8 cellular contexts compared by ENCODE assay signal in the genomic region with DNA sequence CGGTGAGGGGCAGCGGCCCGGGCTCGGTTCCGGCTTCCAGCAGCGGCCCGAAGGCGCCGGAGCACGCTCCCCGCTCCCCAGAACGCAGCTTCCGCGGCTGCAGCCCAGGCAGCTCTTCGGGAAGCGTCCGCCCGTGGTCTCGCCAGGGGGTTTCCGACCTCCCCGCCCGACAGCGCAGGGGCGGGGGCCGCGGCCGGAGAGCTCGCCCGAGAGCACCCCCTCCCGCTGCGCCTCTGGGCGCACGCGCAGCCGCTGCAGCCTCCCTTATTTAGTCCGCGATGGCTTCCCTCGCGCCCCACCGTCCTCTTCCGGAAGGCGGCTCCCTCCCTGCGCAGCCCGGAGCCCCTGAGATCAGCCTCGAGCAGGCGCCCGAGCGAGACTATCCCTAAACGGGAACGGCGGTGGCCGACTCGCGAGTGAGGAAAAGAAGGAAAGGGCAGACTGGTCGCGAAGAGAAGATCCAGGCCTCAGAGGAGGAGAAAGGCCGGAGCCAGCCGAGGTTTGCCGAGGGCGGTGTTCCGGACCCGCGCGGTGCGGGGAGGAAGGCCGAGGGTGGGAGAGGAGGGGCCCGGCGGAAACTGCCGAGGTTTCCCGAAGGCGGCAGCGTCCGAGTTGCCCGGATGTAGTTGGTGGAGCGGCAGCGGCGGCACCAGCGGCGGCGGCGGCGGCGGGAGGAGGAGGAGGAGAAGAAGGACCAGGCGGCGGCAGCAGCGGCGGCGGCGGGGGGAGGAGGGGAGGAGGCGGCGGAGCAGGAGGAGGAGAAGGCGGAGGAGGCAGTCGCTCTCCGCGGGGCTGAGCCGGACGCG. TPM values are rescaled to one million over a fixed set of nuclear protein-coding genes. Genes with fewer than 3 reads are reported as not detected.
A peak's percentile ranks its signal among the peaks of the same experiment; 100 is the strongest.
DNase-seq lines count a peak whose midpoint lies in the region; ATAC-seq and TF ChIP-seq lines count a peak whose summit lies in the region.

A gene with protein sequence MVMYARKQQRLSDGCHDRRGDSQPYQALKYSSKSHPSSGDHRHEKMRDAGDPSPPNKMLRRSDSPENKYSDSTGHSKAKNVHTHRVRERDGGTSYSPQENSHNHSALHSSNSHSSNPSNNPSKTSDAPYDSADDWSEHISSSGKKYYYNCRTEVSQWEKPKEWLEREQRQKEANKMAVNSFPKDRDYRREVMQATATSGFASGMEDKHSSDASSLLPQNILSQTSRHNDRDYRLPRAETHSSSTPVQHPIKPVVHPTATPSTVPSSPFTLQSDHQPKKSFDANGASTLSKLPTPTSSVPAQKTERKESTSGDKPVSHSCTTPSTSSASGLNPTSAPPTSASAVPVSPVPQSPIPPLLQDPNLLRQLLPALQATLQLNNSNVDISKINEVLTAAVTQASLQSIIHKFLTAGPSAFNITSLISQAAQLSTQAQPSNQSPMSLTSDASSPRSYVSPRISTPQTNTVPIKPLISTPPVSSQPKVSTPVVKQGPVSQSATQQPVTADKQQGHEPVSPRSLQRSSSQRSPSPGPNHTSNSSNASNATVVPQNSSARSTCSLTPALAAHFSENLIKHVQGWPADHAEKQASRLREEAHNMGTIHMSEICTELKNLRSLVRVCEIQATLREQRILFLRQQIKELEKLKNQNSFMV (plus strand): TSS at position 610 of the 806 bp plus-strand sequence. CDS start 462 bp downstream, outside the sequence.

- ATAC-seq in HG03439 (IDR thresholded peaks at IDR 0.05; ENCODE audit: unreplicated experiment): peak; percentile 88
- ATAC-seq in activated CD4-positive, alpha-beta T cell treated with anti-CD3 and anti-CD28 coated beads for 36 hours: peak; percentile 88

- no peaks in the 10 kb centered on the region for H3K27me3 Mint-ChIP-seq in activated CD4-positive, alpha-beta T cell treated with anti-CD3 and anti-CD28 coated beads for 36 hours

- H3K36me3 Mint-ChIP-seq in activated CD4-positive, alpha-beta T cell treated with anti-CD3 and anti-CD28 coated beads for 36 hours (ENCODE audit: low read depth): peaks cover 60% of the 10 kb centered on the region

- peak within 1 kb of the TSS; percentile 96 for H3K4me3 ChIP-seq in choroid plexus epithelial cell (ENCODE audit: low read depth, low read length)

- H3K4me3 Mint-ChIP-seq in activated CD4-positive, alpha-beta T cell treated with anti-CD3 and anti-CD28 coated beads for 36 hours: peak within 1 kb of the TSS; percentile 95

- intact Hi-C loops in activated CD4-positive, alpha-beta T cell treated with anti-CD3 and anti-CD28 coated beads for 36 hours (cut with DNase I, micrococcal nuclease): loop anchor here (1.0 to 10.0 kb wide), 14 partner anchors 40 to 1902 kb away; a partner anchor contains a TSS

- H3K9me3 Mint-ChIP-seq in activated CD4-positive, alpha-beta T cell treated with anti-CD3 and anti-CD28 coated beads for 36 hours (ENCODE audit: low read depth): no peaks in the 10 kb centered on the region

- peaks cover 57% of the 10 kb centered on the region for H3K4me1 Mint-ChIP-seq in activated CD4-positive, alpha-beta T cell treated with anti-CD3 and anti-CD28 coated beads for 36 hours

- TF ChIP-seq POLR2A in GM19193 (IDR thresholded peaks at IDR 0.05; ENCODE audit: extremely low read depth, insufficient read depth, insufficient read length): peak; percentile 93

- DNase-seq in AML-193 (lab: John Stamatoyannopoulos, UW) (peak; percentile 77 to 88), NCI-H510A treated with DMSO at 0.1 percent for 48 hours (lab: John Stamatoyannopoulos, UW) (peak; percentile 87), choroid plexus epithelial cell (ENCODE audit: low read depth) (peak; percentile 95), kidney tubule cell (ENCODE audit: low spot score) (peak; percentile 95)
- DNase-seq in activated CD4-positive, alpha-beta T cell treated with anti-CD3 and anti-CD28 coated beads for 36 hours: peak; percentile 99
- DNase-seq in stimulated activated CD4-positive, alpha-beta T cell treated with anti-CD3 and anti-CD28 coated beads, Interleukin-1b, Interleukin-23, amount 100 ng/mL, for 24 hours (ENCODE audit: low read depth in 4 of 4, low spot score in 1 of 4): peak; percentile 93 to 96 (median 94)

- POLR2A ChIA-PET in activated CD4-positive, alpha-beta T cell treated with anti-CD3 and anti-CD28 coated beads for 36 hours (lab: Charles Lee): interaction anchor here (0.6 kb wide), 1 partner anchor 71 kb away, joined by 3 read pairs; no protein-coding TSS in a partner anchor

- CTCF ChIA-PET in activated CD4-positive, alpha-beta T cell treated with anti-CD3 and anti-CD28 coated beads for 36 hours (lab: Charles Lee): no interaction called here

- peak; percentile 10 for TF ChIP-seq CTCF in choroid plexus epithelial cell (conservative IDR thresholded peaks at IDR 0.05; ENCODE audit: low read depth, low read length)

- peak within 1 kb of the TSS; percentile 100 for H3K27ac Mint-ChIP-seq in activated CD4-positive, alpha-beta T cell treated with anti-CD3 and anti-CD28 coated beads for 36 hours

RNA-seq across cellular contexts. Expression of the gene that starts here (rescaled TPM):
- total RNA-seq in activated CD4-positive, alpha-beta T cell treated with anti-CD3 and anti-CD28 coated beads for 36 hours: 100 to 1,000 TPM; 103 to 136 TPM

Comparison
In these comparisons a context has a peak if more than half of its experiments do, and no peak if none do; other contexts are left out.
1. Peak in every context shown above with its lines: DNase-seq, ATAC-seq and H3K4me3 ChIP-seq.